1 cellular context compared by ENCODE assay signal in the genomic region with DNA sequence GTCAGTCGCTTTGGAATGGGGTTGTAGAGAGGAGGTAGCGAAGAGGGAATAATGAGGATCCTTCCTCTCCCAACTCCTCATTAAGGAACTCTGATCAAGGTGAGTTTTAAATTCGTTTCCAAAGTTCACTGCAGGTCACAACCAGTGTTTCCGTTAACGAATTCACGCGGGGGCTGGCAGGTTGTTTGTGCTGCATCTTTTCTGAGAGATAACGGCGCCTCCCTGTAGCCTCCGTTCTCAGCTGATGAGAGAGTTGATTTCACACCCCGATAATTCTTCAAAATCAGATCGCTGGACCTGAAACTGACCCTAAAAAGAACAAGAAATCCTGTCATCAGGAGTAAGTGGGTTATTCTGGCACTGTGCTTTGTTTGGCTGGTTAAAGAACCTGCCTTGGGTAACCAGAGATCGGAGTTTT.
TF ChIP-seq lines count a peak whose summit lies in the region.

No MANE protein-coding gene starts in this region.

TF ChIP-seq in IMR-90, 13 proteins besides CTCF, POLR2A, EP300 and RAD21:
- TF ChIP-seq RFX5 (IDR thresholded peaks at IDR 0.05; ENCODE audit: low read depth, low read length) (no peak), CEBPB (IDR thresholded peaks at IDR 0.05; ENCODE audit: low read depth, low read length) (no peak), MAFK (IDR thresholded peaks at IDR 0.05; ENCODE audit: low read depth, low read length) (no peak), SMC3 (IDR thresholded peaks at IDR 0.05; ENCODE audit: low read depth, low read length) (no peak), FOS (IDR thresholded peaks at IDR 0.05; ENCODE audit: low read depth, low read length) (no peak), BHLHE40 (IDR thresholded peaks at IDR 0.05; ENCODE audit: low read depth, low read length) (no peak), CHD1 (IDR thresholded peaks at IDR 0.05; ENCODE audit: low read depth, low read length) (no peak), MAZ (IDR thresholded peaks at IDR 0.05; ENCODE audit: borderline replicate concordance, low read depth, low read length) (no peak), NFE2L2 (IDR thresholded peaks at IDR 0.05; ENCODE audit: low read depth, low read length) (no peak), RCOR1 (IDR thresholded peaks at IDR 0.05; ENCODE audit: insufficient replicate concordance, low read length) (no peak), MXI1 (IDR thresholded peaks at IDR 0.05; ENCODE audit: borderline replicate concordance, low read depth, low read length) (no peak)
- TF ChIP-seq, protein P1, sequence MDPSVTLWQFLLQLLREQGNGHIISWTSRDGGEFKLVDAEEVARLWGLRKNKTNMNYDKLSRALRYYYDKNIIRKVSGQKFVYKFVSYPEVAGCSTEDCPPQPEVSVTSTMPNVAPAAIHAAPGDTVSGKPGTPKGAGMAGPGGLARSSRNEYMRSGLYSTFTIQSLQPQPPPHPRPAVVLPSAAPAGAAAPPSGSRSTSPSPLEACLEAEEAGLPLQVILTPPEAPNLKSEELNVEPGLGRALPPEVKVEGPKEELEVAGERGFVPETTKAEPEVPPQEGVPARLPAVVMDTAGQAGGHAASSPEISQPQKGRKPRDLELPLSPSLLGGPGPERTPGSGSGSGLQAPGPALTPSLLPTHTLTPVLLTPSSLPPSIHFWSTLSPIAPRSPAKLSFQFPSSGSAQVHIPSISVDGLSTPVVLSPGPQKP (IDR thresholded peaks at IDR 0.05; ENCODE audit: borderline replicate concordance, low read depth, low read length) = no peak
- TF ChIP-seq, protein P2, sequence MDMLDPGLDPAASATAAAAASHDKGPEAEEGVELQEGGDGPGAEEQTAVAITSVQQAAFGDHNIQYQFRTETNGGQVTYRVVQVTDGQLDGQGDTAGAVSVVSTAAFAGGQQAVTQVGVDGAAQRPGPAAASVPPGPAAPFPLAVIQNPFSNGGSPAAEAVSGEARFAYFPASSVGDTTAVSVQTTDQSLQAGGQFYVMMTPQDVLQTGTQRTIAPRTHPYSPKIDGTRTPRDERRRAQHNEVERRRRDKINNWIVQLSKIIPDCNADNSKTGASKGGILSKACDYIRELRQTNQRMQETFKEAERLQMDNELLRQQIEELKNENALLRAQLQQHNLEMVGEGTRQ (IDR thresholded peaks at IDR 0.05; ENCODE audit: low read depth, low read length) = no peak
